ENCODE assay signal across 25 cellular contexts in genomic region chr7:42925630-42926029, GRCh38. TPM values are rescaled to one million over a fixed set of nuclear protein-coding genes. Genes with fewer than 3 reads are reported as not detected.
DNase-seq lines count a peak whose midpoint lies in the region; ATAC-seq, FAIRE-seq and TF ChIP-seq lines count a peak whose summit lies in the region.
"Had no signal": no experiment of that assay in that cellular context is flagged by ENCODE, and none has a peak within 500 bp of the region (broad histone marks: within the 10 kb centered on the region; RNA-seq: fewer than 3 reads in every experiment).

No MANE protein-coding gene starts in this region.

- H3K4me1 Mint-ChIP-seq in activated CD4-positive, alpha-beta T cell treated with anti-CD3 and anti-CD28 coated beads, Interleukin-2, amount 10 ng/mL, durations not matched to agents 24 days and 14 days, result peaks cover 44% of the 10 kb centered on the region
- peaks cover 63% of the 10 kb centered on the region for H3K4me1 Mint-ChIP-seq in activated CD4-positive, alpha-beta T cell treated with anti-CD3 and anti-CD28 coated beads, Interleukin-2, amount 10 ng/mL, durations not matched to agents 7 days and 5 days
- H3K4me1 Mint-ChIP-seq in activated naive CD8-positive, alpha-beta T cell treated with anti-CD3 and anti-CD28 coated beads for 36 hours, result peaks cover 69% of the 10 kb centered on the region

- no peaks in the 10 kb centered on the region for H3K9me3 ChIP-seq in neutrophil
- H3K9me3 ChIP-seq: BLaER1, heart left ventricle had no signal

- no peaks in the 10 kb centered on the region for H3K27me3 Mint-ChIP-seq in activated CD4-positive, alpha-beta T cell treated with anti-CD3 and anti-CD28 coated beads, Interleukin-2, amount 10 ng/mL, durations not matched to agents 24 days and 14 days
- no peaks in the 10 kb centered on the region for H3K27me3 Mint-ChIP-seq in activated CD4-positive, alpha-beta T cell treated with anti-CD3 and anti-CD28 coated beads, Interleukin-2, amount 10 ng/mL, durations not matched to agents 7 days and 5 days
- H3K27me3 Mint-ChIP-seq in activated naive CD8-positive, alpha-beta T cell treated with anti-CD3 and anti-CD28 coated beads for 36 hours, result no peaks in the 10 kb centered on the region
- H3K27me3 Mint-ChIP-seq: naive thymus-derived CD4-positive, alpha-beta T cell; type B pancreatic cell had no signal

- FAIRE-seq in H54 (lab: Jason Lieb, UNC), result peak; percentile 30
- FAIRE-seq: A204.1, endothelial cell of umbilical vein had no signal

- CTCF ChIA-PET in activated CD4-positive, alpha-beta T cell treated with anti-CD3 and anti-CD28 coated beads, Interleukin-2, amount 10 ng/mL, durations not matched to agents 7 days and 5 days (lab: Charles Lee), result no interaction called here

- intact Hi-C loops in activated CD4-positive, alpha-beta T cell treated with anti-CD3 and anti-CD28 coated beads, Interleukin-2, amount 10 ng/mL, durations not matched to agents 24 days and 14 days (cut with micrococcal nuclease), result no loop called here

- no peak for TF ChIP-seq CTCF in neutrophil (IDR thresholded peaks at IDR 0.05)

- H3K27me3 ChIP-seq in neutrophil, result no peaks in the 10 kb centered on the region
- H3K27me3 ChIP-seq: BLaER1, heart left ventricle had no signal

- peaks cover 42 to 53% of the 10 kb centered on the region in 2 experiments for H3K4me1 ChIP-seq in neutrophil (ENCODE audit: control insufficient read depth in 1 of 2, insufficient read depth in 1 of 2, low read depth in 1 of 2, low read length in 1 of 2)

- H3K36me3 ChIP-seq in neutrophil, result peaks cover 42% of the 10 kb centered on the region

- H3K36me3 Mint-ChIP-seq in activated CD4-positive, alpha-beta T cell treated with anti-CD3 and anti-CD28 coated beads, Interleukin-2, amount 10 ng/mL, durations not matched to agents 24 days and 14 days (ENCODE audit: low read depth), result peaks cover 68% of the 10 kb centered on the region
- H3K36me3 Mint-ChIP-seq in activated CD4-positive, alpha-beta T cell treated with anti-CD3 and anti-CD28 coated beads, Interleukin-2, amount 10 ng/mL, durations not matched to agents 7 days and 5 days (ENCODE audit: low read depth), result peaks cover 53% of the 10 kb centered on the region
- H3K36me3 Mint-ChIP-seq in activated naive CD8-positive, alpha-beta T cell treated with anti-CD3 and anti-CD28 coated beads for 36 hours, result peaks cover 55% of the 10 kb centered on the region

- no peak for TF ChIP-seq POLR2A in H54 (IDR thresholded peaks at IDR 0.05; ENCODE audit: low read depth, low read length)

- H3K4me3 Mint-ChIP-seq in activated CD4-positive, alpha-beta T cell treated with anti-CD3 and anti-CD28 coated beads, Interleukin-2, amount 10 ng/mL, durations not matched to agents 24 days and 14 days, result no peak overlapping the region
- no peak overlapping the region for H3K4me3 Mint-ChIP-seq in activated CD4-positive, alpha-beta T cell treated with anti-CD3 and anti-CD28 coated beads, Interleukin-2, amount 10 ng/mL, durations not matched to agents 7 days and 5 days
- H3K4me3 Mint-ChIP-seq in activated naive CD8-positive, alpha-beta T cell treated with anti-CD3 and anti-CD28 coated beads for 36 hours, result no peak overlapping the region
- H3K4me3 Mint-ChIP-seq: naive thymus-derived CD4-positive, alpha-beta T cell; type B pancreatic cell had no signal

- peak overlapping the region; percentile 75 for H3K27ac ChIP-seq in neutrophil
- H3K27ac ChIP-seq: BLaER1, heart left ventricle, RWPE1 had no signal

- peak overlapping the region; percentile 3 for H3K27ac Mint-ChIP-seq in activated CD4-positive, alpha-beta T cell treated with anti-CD3 and anti-CD28 coated beads, Interleukin-2, amount 10 ng/mL, durations not matched to agents 24 days and 14 days
- no peak overlapping the region for H3K27ac Mint-ChIP-seq in activated CD4-positive, alpha-beta T cell treated with anti-CD3 and anti-CD28 coated beads, Interleukin-2, amount 10 ng/mL, durations not matched to agents 7 days and 5 days
- H3K27ac Mint-ChIP-seq in activated naive CD8-positive, alpha-beta T cell treated with anti-CD3 and anti-CD28 coated beads for 36 hours, result peak overlapping the region; percentile 74

- no peaks in the 10 kb centered on the region for H3K9me3 Mint-ChIP-seq in activated CD4-positive, alpha-beta T cell treated with anti-CD3 and anti-CD28 coated beads, Interleukin-2, amount 10 ng/mL, durations not matched to agents 24 days and 14 days
- no peaks in the 10 kb centered on the region for H3K9me3 Mint-ChIP-seq in activated CD4-positive, alpha-beta T cell treated with anti-CD3 and anti-CD28 coated beads, Interleukin-2, amount 10 ng/mL, durations not matched to agents 7 days and 5 days
- no peaks in the 10 kb centered on the region for H3K9me3 Mint-ChIP-seq in activated naive CD8-positive, alpha-beta T cell treated with anti-CD3 and anti-CD28 coated beads for 36 hours
- H3K9me3 Mint-ChIP-seq: naive thymus-derived CD4-positive, alpha-beta T cell; type B pancreatic cell had no signal

- peak overlapping the region; percentile 11 to 19 for H3K4me3 ChIP-seq in neutrophil (ENCODE audit: low read depth in 1 of 2, low read length in 1 of 2)
- H3K4me3 ChIP-seq: BLaER1, heart left ventricle had no signal

- POLR2A ChIA-PET in activated CD4-positive, alpha-beta T cell treated with anti-CD3 and anti-CD28 coated beads, Interleukin-2, amount 10 ng/mL, durations not matched to agents 7 days and 5 days (lab: Charles Lee), result no interaction called here

- ATAC-seq in GM19463 (IDR thresholded peaks at IDR 0.05; ENCODE audit: unreplicated experiment), result no peak
- ATAC-seq in HG03460 (IDR thresholded peaks at IDR 0.05; ENCODE audit: unreplicated experiment), result no peak
- ATAC-seq: heart left ventricle; naive thymus-derived CD4-positive, alpha-beta T cell; SK-N-SH treated with all-trans-retinoic acid at 6 μM for 48 hours had no signal

- no peak for DNase-seq in activated CD4-positive, alpha-beta T cell treated with anti-CD3 and anti-CD28 coated beads, Interleukin-2, amount 10 ng/mL, durations not matched to agents 24 days and 14 days
- no peak for DNase-seq in activated CD4-positive, alpha-beta T cell treated with anti-CD3 and anti-CD28 coated beads, Interleukin-2, amount 10 ng/mL, durations not matched to agents 7 days and 5 days
- DNase-seq in H54 (ENCODE audit: insufficient read length, low spot score) (no peak), NCI-H345 (lab: John Stamatoyannopoulos, UW) (no peak)
- DNase-seq in activated naive CD8-positive, alpha-beta T cell treated with anti-CD3 and anti-CD28 coated beads for 36 hours, result no peak
- DNase-seq: activated CD4-positive, CD25-positive, alpha-beta regulatory T cell; anterior cingulate cortex; central memory CD4-positive, alpha-beta T cell; dermis blood vessel endothelial cell; HCEC 1CT; heart left ventricle; naive thymus-derived CD4-positive, alpha-beta T cell; NCI-H1694; stimulated activated CD4-positive, alpha-beta T cell treated with anti-CD3 and anti-CD28 coated beads, Interleukin-12 subunit alpha, Interleukin-12 subunit beta, amount 100 ng/mL, for 4 hours; stimulated activated CD4-positive, alpha-beta T cell treated with anti-CD3 and anti-CD28 coated beads, Interleukin-4, amount 100 ng/mL, for 4 hours; T-helper 9 cell had no signal

RNA-seq across cellular contexts. Expression of gene PSMA2, which starts 6.3 kb away (rescaled TPM):
- 202 and 209 TPM in 2 replicates for total RNA-seq in activated CD4-positive, alpha-beta T cell treated with anti-CD3 and anti-CD28 coated beads, Interleukin-2, amount 10 ng/mL, durations not matched to agents 24 days and 14 days
- total RNA-seq in activated CD4-positive, alpha-beta T cell treated with anti-CD3 and anti-CD28 coated beads, Interleukin-2, amount 10 ng/mL, durations not matched to agents 7 days and 5 days, result 100 to 1,000 TPM; 104 to 127 TPM
- 100 to 1,000 TPM; 207 to 235 TPM for total RNA-seq in activated naive CD8-positive, alpha-beta T cell treated with anti-CD3 and anti-CD28 coated beads for 36 hours

RNA-seq across cellular contexts. Expression of gene MRPL32, which starts 6.5 kb away (rescaled TPM):
- total RNA-seq in activated CD4-positive, alpha-beta T cell treated with anti-CD3 and anti-CD28 coated beads, Interleukin-2, amount 10 ng/mL, durations not matched to agents 24 days and 14 days, result 81.6 and 89.1 TPM in 2 replicates
- 10 to 100 TPM; 50.2 to 50.3 TPM for total RNA-seq in activated CD4-positive, alpha-beta T cell treated with anti-CD3 and anti-CD28 coated beads, Interleukin-2, amount 10 ng/mL, durations not matched to agents 7 days and 5 days
- total RNA-seq in activated naive CD8-positive, alpha-beta T cell treated with anti-CD3 and anti-CD28 coated beads for 36 hours, result 10 to 100 TPM; 90.7 to 96.8 TPM

RNA-seq across cellular contexts. Expression of gene C7orf25, which starts 13.8 kb away (rescaled TPM):
- 2.1 and 3.9 TPM in 2 replicates for total RNA-seq in activated CD4-positive, alpha-beta T cell treated with anti-CD3 and anti-CD28 coated beads, Interleukin-2, amount 10 ng/mL, durations not matched to agents 24 days and 14 days
- 1 to 10 TPM; 3.0 to 5.1 TPM for total RNA-seq in activated CD4-positive, alpha-beta T cell treated with anti-CD3 and anti-CD28 coated beads, Interleukin-2, amount 10 ng/mL, durations not matched to agents 7 days and 5 days
- total RNA-seq in activated naive CD8-positive, alpha-beta T cell treated with anti-CD3 and anti-CD28 coated beads for 36 hours, result 1 to 10 TPM; 3.8 to 4.3 TPM
